1 cellular context compared by ENCODE assay signal in the genomic region with DNA sequence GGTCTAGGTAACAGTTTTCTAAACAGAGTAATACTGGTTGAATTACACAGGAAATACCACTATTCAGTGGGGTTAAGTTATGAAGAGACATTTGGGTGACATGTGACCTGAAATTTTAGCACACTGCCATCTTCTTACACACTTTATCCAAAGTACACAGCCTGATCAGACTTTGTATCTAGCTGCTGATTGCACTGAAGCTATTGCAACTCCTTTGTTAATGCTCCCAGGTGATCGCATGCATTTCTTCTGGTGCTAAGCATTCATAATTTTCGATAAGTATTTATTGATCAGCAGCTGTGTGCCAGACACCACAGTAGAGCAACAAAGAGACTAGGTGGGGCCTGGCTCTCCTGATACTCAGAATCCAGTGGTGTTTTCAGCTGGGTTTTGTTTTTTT.
TF ChIP-seq lines count a peak whose summit lies in the region.

No MANE protein-coding gene starts in this region.

TF ChIP-seq in liver, 16 proteins besides CTCF, POLR2A, EP300 and RAD21 (continued from another document):
- TF ChIP-seq, protein P1, sequence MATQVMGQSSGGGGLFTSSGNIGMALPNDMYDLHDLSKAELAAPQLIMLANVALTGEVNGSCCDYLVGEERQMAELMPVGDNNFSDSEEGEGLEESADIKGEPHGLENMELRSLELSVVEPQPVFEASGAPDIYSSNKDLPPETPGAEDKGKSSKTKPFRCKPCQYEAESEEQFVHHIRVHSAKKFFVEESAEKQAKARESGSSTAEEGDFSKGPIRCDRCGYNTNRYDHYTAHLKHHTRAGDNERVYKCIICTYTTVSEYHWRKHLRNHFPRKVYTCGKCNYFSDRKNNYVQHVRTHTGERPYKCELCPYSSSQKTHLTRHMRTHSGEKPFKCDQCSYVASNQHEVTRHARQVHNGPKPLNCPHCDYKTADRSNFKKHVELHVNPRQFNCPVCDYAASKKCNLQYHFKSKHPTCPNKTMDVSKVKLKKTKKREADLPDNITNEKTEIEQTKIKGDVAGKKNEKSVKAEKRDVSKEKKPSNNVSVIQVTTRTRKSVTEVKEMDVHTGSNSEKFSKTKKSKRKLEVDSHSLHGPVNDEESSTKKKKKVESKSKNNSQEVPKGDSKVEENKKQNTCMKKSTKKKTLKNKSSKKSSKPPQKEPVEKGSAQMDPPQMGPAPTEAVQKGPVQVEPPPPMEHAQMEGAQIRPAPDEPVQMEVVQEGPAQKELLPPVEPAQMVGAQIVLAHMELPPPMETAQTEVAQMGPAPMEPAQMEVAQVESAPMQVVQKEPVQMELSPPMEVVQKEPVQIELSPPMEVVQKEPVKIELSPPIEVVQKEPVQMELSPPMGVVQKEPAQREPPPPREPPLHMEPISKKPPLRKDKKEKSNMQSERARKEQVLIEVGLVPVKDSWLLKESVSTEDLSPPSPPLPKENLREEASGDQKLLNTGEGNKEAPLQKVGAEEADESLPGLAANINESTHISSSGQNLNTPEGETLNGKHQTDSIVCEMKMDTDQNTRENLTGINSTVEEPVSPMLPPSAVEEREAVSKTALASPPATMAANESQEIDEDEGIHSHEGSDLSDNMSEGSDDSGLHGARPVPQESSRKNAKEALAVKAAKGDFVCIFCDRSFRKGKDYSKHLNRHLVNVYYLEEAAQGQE (IDR thresholded peaks at IDR 0.05): peak; percentile 79
- TF ChIP-seq RXRA (IDR thresholded peaks at IDR 0.05): peak; percentile 55 to 76
- no peak for TF ChIP-seq TAF1 (conservative IDR thresholded peaks at IDR 0.05)
- peak; percentile 90 for TF ChIP-seq FOXA1 (IDR thresholded peaks at IDR 0.05)
- peak; percentile 94 for TF ChIP-seq HNF4A (conservative IDR thresholded peaks at IDR 0.05)
- TF ChIP-seq, protein P2, sequence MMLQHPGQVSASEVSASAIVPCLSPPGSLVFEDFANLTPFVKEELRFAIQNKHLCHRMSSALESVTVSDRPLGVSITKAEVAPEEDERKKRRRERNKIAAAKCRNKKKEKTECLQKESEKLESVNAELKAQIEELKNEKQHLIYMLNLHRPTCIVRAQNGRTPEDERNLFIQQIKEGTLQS (IDR thresholded peaks at IDR 0.05): peak; percentile 74
- no peak for TF ChIP-seq GABPA (IDR thresholded peaks at IDR 0.05 in 1 of 2, conservative IDR thresholded peaks at IDR 0.05 in 1 of 2)
- no peak for TF ChIP-seq NR2F2 (IDR thresholded peaks at IDR 0.05)
- peak in 1 of 2 donors; percentile 44 for TF ChIP-seq EGR1 (IDR thresholded peaks at IDR 0.05; ENCODE audit: low read depth in 2 of 2)
- TF ChIP-seq, protein P3, sequence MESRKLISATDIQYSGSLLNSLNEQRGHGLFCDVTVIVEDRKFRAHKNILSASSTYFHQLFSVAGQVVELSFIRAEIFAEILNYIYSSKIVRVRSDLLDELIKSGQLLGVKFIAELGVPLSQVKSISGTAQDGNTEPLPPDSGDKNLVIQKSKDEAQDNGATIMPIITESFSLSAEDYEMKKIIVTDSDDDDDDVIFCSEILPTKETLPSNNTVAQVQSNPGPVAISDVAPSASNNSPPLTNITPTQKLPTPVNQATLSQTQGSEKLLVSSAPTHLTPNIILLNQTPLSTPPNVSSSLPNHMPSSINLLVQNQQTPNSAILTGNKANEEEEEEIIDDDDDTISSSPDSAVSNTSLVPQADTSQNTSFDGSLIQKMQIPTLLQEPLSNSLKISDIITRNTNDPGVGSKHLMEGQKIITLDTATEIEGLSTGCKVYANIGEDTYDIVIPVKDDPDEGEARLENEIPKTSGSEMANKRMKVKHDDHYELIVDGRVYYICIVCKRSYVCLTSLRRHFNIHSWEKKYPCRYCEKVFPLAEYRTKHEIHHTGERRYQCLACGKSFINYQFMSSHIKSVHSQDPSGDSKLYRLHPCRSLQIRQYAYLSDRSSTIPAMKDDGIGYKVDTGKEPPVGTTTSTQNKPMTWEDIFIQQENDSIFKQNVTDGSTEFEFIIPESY (IDR thresholded peaks at IDR 0.05): peak; percentile 36
